Comparison of ENCODE assay signal across 1 cellular context in genomic region chr14:106613256-106613655, GRCh38.
TF ChIP-seq lines count a peak whose summit lies in the region.

No MANE protein-coding gene starts in this region.

TF ChIP-seq in GM12878, 131 proteins besides CTCF, POLR2A, EP300 and RAD21 (continued from another document):
- no peak for TF ChIP-seq SIX5 (IDR thresholded peaks at IDR 0.05; ENCODE audit: low read depth, low read length, severe bottlenecking)
- no peak for TF ChIP-seq CHD1 (IDR thresholded peaks at IDR 0.05; ENCODE audit: low read depth, low read length)
- TF ChIP-seq ZNF384 (IDR thresholded peaks at IDR 0.05; ENCODE audit: borderline replicate concordance, low read depth, low read length): no peak
- TF ChIP-seq BACH1 (IDR thresholded peaks at IDR 0.05; ENCODE audit: borderline replicate concordance): no peak
TF ChIP-seq in GM12878: peak in this region for 3.
